Comparison of ENCODE assay signal across 16 cellular contexts in the genomic region with DNA sequence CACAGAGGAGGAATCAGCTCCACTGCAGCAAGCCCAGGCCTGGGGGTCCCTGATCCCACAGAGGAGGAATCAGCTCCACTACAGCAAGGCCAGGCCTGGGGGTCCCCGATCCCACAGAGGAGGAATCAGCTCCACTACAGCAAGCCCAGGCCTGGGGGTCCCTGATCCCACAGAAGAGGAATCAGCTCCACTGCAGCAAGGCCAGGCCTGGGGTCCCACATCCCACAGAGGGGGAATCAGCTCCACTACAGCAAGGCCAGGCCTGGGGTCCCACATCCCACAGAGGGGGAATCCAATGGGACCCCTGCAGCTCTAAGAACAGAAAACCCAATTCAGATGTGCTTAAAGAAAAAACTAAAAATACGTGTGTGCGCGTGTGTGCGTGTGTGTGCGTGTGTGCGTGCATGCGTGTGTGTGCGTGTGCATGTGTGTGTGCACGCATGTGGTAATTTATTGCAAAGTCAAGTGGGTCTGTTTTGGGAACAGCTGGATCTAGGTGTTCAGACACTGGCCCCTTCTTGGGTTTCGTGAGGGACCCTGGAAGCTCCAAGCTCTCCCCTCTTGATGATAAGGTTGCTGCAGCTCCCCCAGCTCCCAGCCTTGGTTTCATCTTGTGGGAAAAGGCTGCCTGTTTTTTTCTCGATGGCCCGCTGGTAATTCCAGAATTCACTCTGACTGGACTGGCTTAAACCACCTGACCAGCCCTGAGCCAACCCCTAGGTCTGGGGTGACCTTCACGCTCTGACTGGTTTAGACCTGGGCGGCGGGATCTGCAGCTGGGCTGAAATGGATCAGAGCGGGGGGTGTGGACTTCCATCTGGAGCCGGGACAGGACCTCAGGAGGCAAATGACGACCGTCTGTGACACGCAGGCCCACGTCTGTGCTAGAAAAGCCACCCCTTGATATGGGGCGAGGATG. TPM values are rescaled to one million over a fixed set of nuclear protein-coding genes. Genes with fewer than 3 reads are reported as not detected.
"Had no signal": no experiment of that assay in that cellular context is flagged by ENCODE, and none has a peak within 500 bp of the region (broad histone marks: within the 10 kb centered on the region; RNA-seq: fewer than 3 reads in every experiment).

No MANE protein-coding gene starts in this region.

- H3K36me3 Mint-ChIP-seq: activated naive CD4-positive, alpha-beta T cell treated with anti-CD3 and anti-CD28 coated beads, Interleukin-2, amount 50 U/mL, for 72 hours had no signal

- H3K27ac ChIP-seq: cardiac muscle cell, esophagus muscularis mucosa, pancreas, skin epidermis, tibial nerve had no signal

- H3K36me3 ChIP-seq: cardiac muscle cell, esophagus muscularis mucosa, pancreas, tibial nerve had no signal

- DNase-seq: activated gamma-delta T cell; activated T-cell treated with anti-CD3 and anti-CD28 coated beads, Interleukin-2, amount 50 U/mL, for 4 hours; stimulated activated CD4-positive, alpha-beta T cell treated with anti-CD3 and anti-CD28 coated beads, Interleukin-4, amount 100 ng/mL, for 4 hours; stimulated activated CD8-positive, alpha-beta memory T cell treated with anti-CD3 and anti-CD28 coated beads, Interleukin-4, amount 100 ng/mL, for 48 hours; stimulated activated naive CD4-positive, alpha-beta T cell treated with Interleukin-2 at 50 U/mL for 16 hours; T1000 had no signal

- H3K9me3 Mint-ChIP-seq: activated CD4-positive, alpha-beta memory T cell treated with anti-CD3 and anti-CD28 coated beads, Interleukin-2, amount 10 ng/mL, durations not matched to agents 7 days and 5 days; activated naive CD4-positive, alpha-beta T cell treated with anti-CD3 and anti-CD28 coated beads, Interleukin-2, amount 50 U/mL, for 72 hours; activated T-cell treated with anti-CD3 and anti-CD28 coated beads, Interleukin-2, amount 50 U/mL, for 4 hours; neural crest cell had no signal

- H3K4me1 ChIP-seq: pancreas had no signal

- H3K27ac Mint-ChIP-seq: activated CD4-positive, alpha-beta memory T cell treated with anti-CD3 and anti-CD28 coated beads, Interleukin-2, amount 10 ng/mL, durations not matched to agents 7 days and 5 days; activated naive CD4-positive, alpha-beta T cell treated with anti-CD3 and anti-CD28 coated beads, Interleukin-2, amount 50 U/mL, for 72 hours had no signal

- H3K9me3 ChIP-seq: esophagus muscularis mucosa, pancreas, tibial nerve had no signal

- H3K4me3 ChIP-seq: cardiac muscle cell, esophagus muscularis mucosa, pancreas, skin epidermis, tibial nerve had no signal

- FAIRE-seq: colon, keratinocyte, pancreas had no signal

- H3K4me3 Mint-ChIP-seq: activated CD4-positive, alpha-beta memory T cell treated with anti-CD3 and anti-CD28 coated beads, Interleukin-2, amount 10 ng/mL, durations not matched to agents 7 days and 5 days; activated T-cell treated with anti-CD3 and anti-CD28 coated beads, Interleukin-2, amount 50 U/mL, for 4 hours; neural crest cell had no signal

RNA-seq across cellular contexts. Expression of a gene that starts 47.1 kb away (rescaled TPM):
- total RNA-seq: activated CD4-positive, alpha-beta memory T cell treated with anti-CD3 and anti-CD28 coated beads, Interleukin-2, amount 10 ng/mL, durations not matched to agents 7 days and 5 days had no signal
- polyA plus RNA-seq: keratinocyte had no signal
